Comparison of ENCODE assay signal across 1 cellular context in genomic region chr19:2963631-2964030, GRCh38. TPM values are rescaled to one million over a fixed set of nuclear protein-coding genes. Genes with fewer than 3 reads are reported as not detected.
"Had no signal": no experiment of that assay in that cellular context is flagged by ENCODE, and none has a peak within 500 bp of the region (broad histone marks: within the 10 kb centered on the region; RNA-seq: fewer than 3 reads in every experiment).

No MANE protein-coding gene starts in this region.

RNA-seq across cellular contexts. Expression of gene TLE6, which starts 13.7 kb away (rescaled TPM):
- total RNA-seq: skeletal muscle tissue had no signal
